Comparison of ENCODE assay signal across 8 cellular contexts in the genomic region with DNA sequence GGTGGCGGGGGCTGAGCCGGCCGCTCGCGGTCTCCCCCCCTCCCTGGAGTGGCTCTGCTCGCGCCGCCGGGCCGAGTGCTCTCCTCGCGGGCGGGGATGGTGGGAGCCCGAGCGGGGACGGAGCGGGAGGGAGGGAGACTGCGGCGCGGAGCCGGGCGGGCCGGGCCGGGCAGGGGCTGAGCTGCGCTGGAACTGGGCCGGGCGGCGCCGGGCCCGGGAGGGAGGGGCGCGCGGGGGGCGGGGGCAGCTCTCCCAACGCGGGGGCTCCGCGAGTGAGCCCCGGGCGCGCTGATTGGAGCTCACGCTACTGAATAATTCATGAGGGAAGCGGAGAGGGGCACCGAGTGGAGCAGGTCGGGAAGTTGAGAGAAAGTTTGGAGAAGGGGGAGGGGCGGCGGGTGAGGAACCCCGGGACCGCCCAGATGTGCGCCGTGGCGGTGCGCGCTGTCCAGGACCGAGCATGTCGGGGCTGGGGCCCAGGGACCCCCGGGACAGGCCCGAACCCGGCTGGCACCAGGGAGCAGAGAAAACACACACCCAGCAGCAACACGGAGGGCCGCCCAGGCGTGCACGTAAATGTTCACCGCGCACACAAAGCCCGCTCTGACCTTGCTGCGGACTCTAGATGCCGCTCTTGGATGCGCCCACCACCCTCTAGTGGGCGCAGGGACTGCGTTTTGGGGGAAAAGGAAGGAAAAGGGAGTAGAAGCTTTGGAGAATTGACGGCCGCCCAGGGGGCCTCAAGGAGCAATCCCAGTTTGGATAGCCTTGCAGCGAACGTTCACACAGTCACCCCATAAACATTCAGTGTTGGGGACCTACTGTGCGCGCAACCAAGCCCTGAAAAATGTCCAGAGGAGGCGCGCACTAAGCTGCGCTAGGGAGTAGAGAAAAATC. TPM values are rescaled to one million over a fixed set of nuclear protein-coding genes. Genes with fewer than 3 reads are reported as not detected.
A peak's percentile ranks its signal among the peaks of the same experiment; 100 is the strongest.
DNase-seq lines count a peak whose midpoint lies in the region; ATAC-seq, FAIRE-seq and TF ChIP-seq lines count a peak whose summit lies in the region.

TSS of gene EPHB4 (minus strand) at position 194 of the 897 bp plus-strand sequence. CDS start 493 bp downstream, outside the sequence.

- TF ChIP-seq CTCF in choroid plexus epithelial cell (conservative IDR thresholded peaks at IDR 0.05; ENCODE audit: low read depth, low read length), result peak; percentile 55
- peak; percentile 19 for TF ChIP-seq CTCF in kidney (IDR thresholded peaks at IDR 0.05; ENCODE audit: borderline replicate concordance, extremely low read depth, insufficient read depth)

- peak within 1 kb of the TSS; percentile 82 for H3K4me3 Mint-ChIP-seq in activated naive CD4-positive, alpha-beta T cell treated with anti-CD3 and anti-CD28 coated beads, Interleukin-2, amount 50 U/mL, for 24 hours
- H3K4me3 Mint-ChIP-seq in stimulated activated effector memory CD8-positive, alpha-beta T cell treated with anti-CD3 and anti-CD28 coated beads, Interleukin-12 subunit alpha, Interleukin-12 subunit beta, amount 100 ng/mL, for 72 hours, result peak within 1 kb of the TSS; percentile 61

- peak within 1 kb of the TSS; percentile 43 to 77 for H3K27ac ChIP-seq in kidney (ENCODE audit: low read depth in 2 of 2, low read length in 2 of 2)

- H3K27ac Mint-ChIP-seq in activated naive CD4-positive, alpha-beta T cell treated with anti-CD3 and anti-CD28 coated beads, Interleukin-2, amount 50 U/mL, for 24 hours, result peak within 1 kb of the TSS; percentile 55
- H3K27ac Mint-ChIP-seq in stimulated activated effector memory CD8-positive, alpha-beta T cell treated with anti-CD3 and anti-CD28 coated beads, Interleukin-12 subunit alpha, Interleukin-12 subunit beta, amount 100 ng/mL, for 72 hours, result no peak within 1 kb of the TSS

- H3K4me1 Mint-ChIP-seq in activated naive CD4-positive, alpha-beta T cell treated with anti-CD3 and anti-CD28 coated beads, Interleukin-2, amount 50 U/mL, for 24 hours, result peaks cover 19% of the 10 kb centered on the region
- H3K4me1 Mint-ChIP-seq in stimulated activated effector memory CD8-positive, alpha-beta T cell treated with anti-CD3 and anti-CD28 coated beads, Interleukin-12 subunit alpha, Interleukin-12 subunit beta, amount 100 ng/mL, for 72 hours, result peaks cover 23% of the 10 kb centered on the region

- peak; percentile 31 for ATAC-seq in stimulated activated effector memory CD8-positive, alpha-beta T cell treated with anti-CD3 and anti-CD28 coated beads, Interleukin-12 subunit alpha, Interleukin-12 subunit beta, amount 100 ng/mL, for 72 hours

- no peak for FAIRE-seq in kidney (lab: Jason Lieb, UNC)
- FAIRE-seq in GM19239 (lab: Jason Lieb, UNC), result no peak

- H3K36me3 ChIP-seq in kidney (ENCODE audit: control insufficient read depth in 1 of 2, insufficient read depth in 2 of 2, low read length in 2 of 2), result peaks cover 0 to 7% of the 10 kb centered on the region in 2 donors

- H3K4me3 ChIP-seq in choroid plexus epithelial cell (ENCODE audit: low read depth, low read length) (peak within 1 kb of the TSS; percentile 66), kidney (ENCODE audit: low read length in 2 of 2) (peak within 1 kb of the TSS; percentile 70 to 79)

- no peaks in the 10 kb centered on the region for H3K9me3 Mint-ChIP-seq in activated naive CD4-positive, alpha-beta T cell treated with anti-CD3 and anti-CD28 coated beads, Interleukin-2, amount 50 U/mL, for 24 hours
- H3K9me3 Mint-ChIP-seq in stimulated activated effector memory CD8-positive, alpha-beta T cell treated with anti-CD3 and anti-CD28 coated beads, Interleukin-12 subunit alpha, Interleukin-12 subunit beta, amount 100 ng/mL, for 72 hours, result no peaks in the 10 kb centered on the region

- H3K9ac ChIP-seq in kidney (ENCODE audit: low read length in 2 of 2), result peak within 1 kb of the TSS; percentile 67 to 85

- H3K36me3 Mint-ChIP-seq in activated naive CD4-positive, alpha-beta T cell treated with anti-CD3 and anti-CD28 coated beads, Interleukin-2, amount 50 U/mL, for 24 hours, result peaks cover 2% of the 10 kb centered on the region
- no peaks in the 10 kb centered on the region for H3K36me3 Mint-ChIP-seq in stimulated activated effector memory CD8-positive, alpha-beta T cell treated with anti-CD3 and anti-CD28 coated beads, Interleukin-12 subunit alpha, Interleukin-12 subunit beta, amount 100 ng/mL, for 72 hours

- H3K4me1 ChIP-seq in kidney (ENCODE audit: control insufficient read depth in 1 of 2, insufficient read depth in 1 of 2, low read depth in 1 of 2, low read length in 2 of 2), result peaks cover 0 to 3% of the 10 kb centered on the region in 2 donors

- intact Hi-C loops in kidney (cut with DNase I), result no loop called here

- H3K27me3 Mint-ChIP-seq in activated naive CD4-positive, alpha-beta T cell treated with anti-CD3 and anti-CD28 coated beads, Interleukin-2, amount 50 U/mL, for 24 hours, result peaks cover 25% of the 10 kb centered on the region

- no peak for DNase-seq in activated naive CD4-positive, alpha-beta T cell (lab: John Stamatoyannopoulos, UW)
- DNase-seq in OCI-M1 (lab: John Stamatoyannopoulos, UW), result peak; percentile 91
- DNase-seq in choroid plexus epithelial cell (ENCODE audit: low read depth), result peak; percentile 71
- DNase-seq in kidney, result peak; percentile 92
- no peak for DNase-seq in stimulated activated effector memory CD8-positive, alpha-beta T cell treated with anti-CD3 and anti-CD28 coated beads, Interleukin-12 subunit alpha, Interleukin-12 subunit beta, amount 100 ng/mL, for 72 hours (ENCODE audit: low spot score in 2 of 2)
- no peak for DNase-seq in GM19239 (ENCODE audit: insufficient read length, low spot score)
- no peak for DNase-seq in DMS79 treated with DMSO at 0.1 percent for 48 hours (lab: John Stamatoyannopoulos, UW)

- H3K9me3 ChIP-seq in kidney (ENCODE audit: control insufficient read depth in 1 of 2, low read length in 2 of 2), result no peaks in the 10 kb centered on the region

RNA-seq across cellular contexts. Expression of gene EPHB4, which starts in this region (rescaled TPM):
- total RNA-seq in kidney, result 65.5 TPM
- polyA plus RNA-seq in kidney (ENCODE audit: insufficient read depth, low read depth, low replicate concordance), result 33.2 TPM

Comparison
In these comparisons a context has a peak if more than half of its experiments do, and no peak if none do; other contexts are left out.
1. DNase-seq: peak in OCI-M1 (single experiment), choroid plexus epithelial cell (single experiment) and kidney (single experiment); none in activated naive CD4-positive, alpha-beta T cell (0 of 4), stimulated activated effector memory CD8-positive, alpha-beta T cell treated with anti-CD3 and anti-CD28 coated beads, Interleukin-12 subunit alpha, Interleukin-12 subunit beta, amount 100 ng/mL, for 72 hours (0 of 2), GM19239 (single experiment) and DMS79 treated with DMSO at 0.1 percent for 48 hours (single experiment).